Comparison of ENCODE assay signal across 23 cellular contexts in the genomic region with DNA sequence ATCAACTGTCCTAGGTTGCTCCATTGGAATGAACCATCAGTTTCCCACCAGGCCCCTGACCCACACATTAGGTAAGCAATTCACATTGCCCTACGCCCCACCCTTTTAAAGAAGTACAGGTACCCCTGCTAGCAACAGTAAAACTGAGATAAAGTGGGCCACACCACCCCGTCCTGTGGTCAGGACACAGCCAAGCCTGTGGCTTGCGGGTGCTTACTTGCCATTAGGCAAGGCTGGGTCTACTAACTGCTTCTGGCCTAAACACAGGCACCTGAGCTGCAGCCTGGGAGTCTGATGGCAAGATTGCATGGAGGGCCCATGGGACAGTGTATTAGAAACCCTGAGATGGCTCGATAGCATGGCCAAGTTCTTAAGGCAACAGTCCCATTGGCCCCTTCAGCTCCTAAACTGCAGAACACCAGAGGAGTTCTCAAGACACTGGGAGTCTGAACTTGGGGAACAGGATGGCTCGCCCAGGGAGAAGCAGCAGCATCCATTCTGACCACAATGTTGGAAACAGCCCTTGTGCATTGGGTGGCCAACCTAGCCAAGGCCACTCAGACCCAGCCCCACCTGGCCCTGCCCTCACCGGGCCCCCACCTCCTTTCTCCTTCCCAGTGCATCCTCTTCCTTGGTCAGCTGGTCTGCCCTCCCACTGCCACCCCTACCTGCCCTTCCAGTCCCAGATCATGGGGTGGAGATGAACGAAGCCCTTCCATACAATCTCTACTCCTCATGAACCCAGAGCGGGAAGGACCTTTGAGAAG.
A peak's percentile ranks its signal among the peaks of the same experiment; 100 is the strongest.
DNase-seq lines count a peak whose midpoint lies in the region; ATAC-seq and TF ChIP-seq lines count a peak whose summit lies in the region.
"Had no signal": no experiment of that assay in that cellular context is flagged by ENCODE, and none has a peak within 500 bp of the region (broad histone marks: within the 10 kb centered on the region; RNA-seq: fewer than 3 reads in every experiment).

No MANE protein-coding gene starts in this region.

- H4K20me1 ChIP-seq in osteoblast (ENCODE audit: insufficient read depth, low read length) = peaks cover 33% of the 10 kb centered on the region

- H3K36me3 ChIP-seq in esophagus squamous epithelium = peaks cover 2 to 60% (median 8%) of the 10 kb centered on the region in 3 donors
- H3K36me3 ChIP-seq in osteoblast (ENCODE audit: insufficient read depth, low read length) = peaks cover 39% of the 10 kb centered on the region
- H3K36me3 ChIP-seq in thoracic aorta = peaks cover 76% of the 10 kb centered on the region
- H3K36me3 ChIP-seq: colonic mucosa had no signal

- H3K9me3 ChIP-seq in esophagus squamous epithelium (no peaks in the 10 kb centered on the region), osteoblast (ENCODE audit: low read depth, low read length) (no peaks in the 10 kb centered on the region), thoracic aorta (no peaks in the 10 kb centered on the region)
- H3K9me3 ChIP-seq: BLaER1, colonic mucosa had no signal

- TF ChIP-seq CTCF in RWPE1 (conservative IDR thresholded peaks at IDR 0.05; ENCODE audit: low read depth) (no peak), esophagus squamous epithelium (IDR thresholded peaks at IDR 0.05) (no peak), osteoblast (IDR thresholded peaks at IDR 0.05; ENCODE audit: extremely low read depth, low read depth, low read length) (no peak), thoracic aorta (IDR thresholded peaks at IDR 0.05) (no peak)

- ATAC-seq in thoracic aorta (ENCODE audit: insufficient number of reproducible peaks, low FRiP score, low read depth) = no peak
- ATAC-seq: activated T-cell treated with anti-CD3 and anti-CD28 coated beads, Interleukin-2, amount 50 U/mL, for 4 hours; SK-N-SH treated with all-trans-retinoic acid at 6 μM for 48 hours; stimulated activated naive CD8-positive, alpha-beta T cell treated with anti-CD3 and anti-CD28 coated beads, Interleukin-15, Interleukin-2, amounts not matched to agents 100 U/mL and 50 U/mL, for 24 hours had no signal

- no peak overlapping the region for H2AFZ ChIP-seq in osteoblast (ENCODE audit: low read length)

- H3K27me3 ChIP-seq in esophagus squamous epithelium (no peaks in the 10 kb centered on the region), osteoblast (ENCODE audit: insufficient read depth, low read length) (no peaks in the 10 kb centered on the region), thoracic aorta (replicated peaks; ENCODE audit: insufficient read depth) (no peaks in the 10 kb centered on the region)
- H3K27me3 ChIP-seq: BLaER1, brain microvascular endothelial cell, colonic mucosa had no signal

- no peaks in the 10 kb centered on the region for H3K79me2 ChIP-seq in osteoblast (ENCODE audit: insufficient read depth, low read length)

- CTCF ChIA-PET in RWPE1 (lab: Yijun Ruan, JAX) = no interaction called here

- H3K4me2 ChIP-seq in osteoblast (ENCODE audit: insufficient read depth, low read length) = no peak overlapping the region
- H3K4me2 ChIP-seq: BLaER1 had no signal

- no peak for TF ChIP-seq POLR2A in esophagus squamous epithelium (IDR thresholded peaks at IDR 0.05)

- H3K4me1 ChIP-seq in esophagus squamous epithelium = peaks cover 12 to 93% (median 35%) of the 10 kb centered on the region in 3 donors
- H3K4me1 ChIP-seq in osteoblast (ENCODE audit: insufficient read depth, low read length) = peaks cover 27% of the 10 kb centered on the region
- H3K4me1 ChIP-seq in thoracic aorta (ENCODE audit: control insufficient read depth in 1 of 2, low read depth in 2 of 2) = peaks cover 41 to 98% of the 10 kb centered on the region in 2 donors
- H3K4me1 ChIP-seq: BLaER1, colonic mucosa had no signal

- peak overlapping the region; percentile 74 for H3K27ac ChIP-seq in RWPE1
- H3K27ac ChIP-seq in esophagus squamous epithelium = peak overlapping the region; percentile 19 to 76 (median 52)
- no peak overlapping the region for H3K27ac ChIP-seq in osteoblast (ENCODE audit: low read depth, low read length)
- peak overlapping the region; percentile 58 to 62 for H3K27ac ChIP-seq in thoracic aorta
- H3K27ac ChIP-seq: BLaER1, brain microvascular endothelial cell, colonic mucosa, VCaP had no signal

- intact Hi-C loops in esophagus squamous epithelium (cut with DNase I) = no loop called here

- DNase-seq in RWPE1 (ENCODE audit: low spot score) = no peak
- no peak for DNase-seq in esophagus squamous epithelium (lab: John Stamatoyannopoulos, UW)
- peak; percentile 81 for DNase-seq in osteoblast (ENCODE audit: insufficient read length, low spot score, missing footprints)
- DNase-seq in thoracic aorta (ENCODE audit: low spot score) = no peak
- no peak for DNase-seq in NCI-H2196 treated with DMSO at 0.1 percent for 48 hours (lab: John Stamatoyannopoulos, UW; ENCODE audit: unreplicated experiment)
- DNase-seq in OCI-M1 (lab: John Stamatoyannopoulos, UW) = no peak
- no peak for DNase-seq in dedifferentiated amniotic fluid mesenchymal stem cell (ENCODE audit: extremely low spot score)
- no peak for DNase-seq in SKM-1 treated with dmso at 0.1 percent for 144 hours (lab: John Stamatoyannopoulos, UW; ENCODE audit: unreplicated experiment)
- DNase-seq: activated CD4-positive, alpha-beta T cell treated with anti-CD3 and anti-CD28 coated beads for 48 hours; activated T-cell treated with anti-CD3 and anti-CD28 coated beads, Interleukin-2, amount 50 U/mL, for 4 hours; brain microvascular endothelial cell; DND-41; Kasumi-1; NCI-H1048; NCI-H1694 treated with DMSO at 0.1 percent for 48 hours; NCI-H2171; NCI-H524 treated with DMSO at 0.1 percent for 48 hours; stimulated activated CD4-positive, alpha-beta T cell treated with anti-CD3 and anti-CD28 coated beads, Interleukin-4, amount 100 ng/mL, for 4 hours; stimulated activated naive CD8-positive, alpha-beta T cell treated with anti-CD3 and anti-CD28 coated beads, Interleukin-15, Interleukin-2, amounts not matched to agents 100 U/mL and 50 U/mL, for 24 hours had no signal

- 86 to 87% methylated on average over 5 to 6 of the region's 8 CpGs for WGBS in esophagus squamous epithelium, 2 donors

- POLR2A ChIA-PET in RWPE1 (lab: Yijun Ruan, JAX; ENCODE audit: low non-redundant PET) = interaction anchor here (0.6 kb wide), 1 partner anchor 50 kb away, joined by 9 read pairs; no protein-coding TSS in a partner anchor

- H3K4me3 ChIP-seq in esophagus squamous epithelium = no peak overlapping the region
- H3K4me3 ChIP-seq in osteoblast (ENCODE audit: insufficient read depth, low read length) = no peak overlapping the region
- no peak overlapping the region for H3K4me3 ChIP-seq in thoracic aorta
- H3K4me3 ChIP-seq: BLaER1, colonic mucosa had no signal
